ENCODE assay signal across 8 cellular contexts in genomic region chr1:27300341-27301051, GRCh38. TPM values are rescaled to one million over a fixed set of nuclear protein-coding genes. Genes with fewer than 3 reads are reported as not detected.
DNase-seq lines count a peak whose midpoint lies in the region; ATAC-seq and TF ChIP-seq lines count a peak whose summit lies in the region.

No MANE protein-coding gene starts in this region.

- H3K9me3 Mint-ChIP-seq in CD4-positive, alpha-beta T cell = no peaks in the 10 kb centered on the region

- peaks cover 75% of the 10 kb centered on the region for H3K36me3 Mint-ChIP-seq in CD4-positive, alpha-beta T cell (ENCODE audit: low read depth)

- intact Hi-C loops in CD4-positive, alpha-beta T cell (cut with DNase I, micrococcal nuclease) = loop anchor here (1.0 to 5.0 kb wide), 4 partner anchors 88 to 367 kb away; no protein-coding TSS in a partner anchor

- H3K4me3 ChIP-seq in choroid plexus epithelial cell (ENCODE audit: low read depth, low read length) = no peak overlapping the region

- TF ChIP-seq CTCF in CD4-positive, alpha-beta T cell (IDR thresholded peaks at IDR 0.05) = peak; percentile 96
- TF ChIP-seq CTCF in choroid plexus epithelial cell (conservative IDR thresholded peaks at IDR 0.05; ENCODE audit: low read depth, low read length) = peak; percentile 96

- H3K4me3 Mint-ChIP-seq in CD4-positive, alpha-beta T cell = no peak overlapping the region

- H3K4me1 Mint-ChIP-seq in CD4-positive, alpha-beta T cell (ENCODE audit: low read depth) = peaks cover 5% of the 10 kb centered on the region

- ATAC-seq in CD4-positive, alpha-beta T cell (ENCODE audit: poor library complexity) = peak; percentile 96
- ATAC-seq in HG02852 (IDR thresholded peaks at IDR 0.05; ENCODE audit: unreplicated experiment) (peak; percentile 48), left lobe of liver (peak; percentile 91), HG02763 (IDR thresholded peaks at IDR 0.05; ENCODE audit: unreplicated experiment) (no peak)

- no peaks in the 10 kb centered on the region for H3K9me3 ChIP-seq in CD4-positive, alpha-beta T cell (ENCODE audit: control insufficient read depth, low read length)

- DNase-seq in CD4-positive, alpha-beta T cell = peak; percentile 61 to 81 (median 70)
- DNase-seq in NCI-H446 treated with DMSO at 0.1 percent for 48 hours (lab: John Stamatoyannopoulos, UW) = peak; percentile 96
- peak; percentile 82 for DNase-seq in activated CD4-positive, alpha-beta T cell treated with anti-CD3 and anti-CD28 coated beads for 48 hours
- DNase-seq in choroid plexus epithelial cell (ENCODE audit: low read depth) = peak; percentile 99
- DNase-seq in left lobe of liver (ENCODE audit: low spot score) = peak; percentile 79
- DNase-seq in stimulated activated CD4-positive, alpha-beta T cell treated with anti-CD3 and anti-CD28 coated beads, Interleukin-1b, Interleukin-23, amount 100 ng/mL, for 4 hours (ENCODE audit: low read depth in 2 of 2) = peak; percentile 67 to 77

- CTCF ChIA-PET in CD4-positive, alpha-beta T cell (lab: Charles Lee) = interaction anchor here (0.5 to 8.5 kb wide), 32 partner anchors 8 to 369 kb away, joined by 3 to 125 read pairs (median 4); partner anchors contain the start of genes AHDC1, GPR3, MAP3K6 and SLC9A1

- H3K27ac ChIP-seq in CD4-positive, alpha-beta T cell (ENCODE audit: low read depth, low read length) = no peak overlapping the region

- POLR2A ChIA-PET in CD4-positive, alpha-beta T cell (lab: Charles Lee) = interaction anchor here (0.6 to 2.5 kb wide), 7 partner anchors 13 to 306 kb away, joined by 3 to 12 read pairs (median 3); partner anchors contain the start of gene SYTL1

- no peaks in the 10 kb centered on the region for H3K27me3 ChIP-seq in CD4-positive, alpha-beta T cell (ENCODE audit: control insufficient read depth, insufficient read depth, low read length)

- H3K27me3 Mint-ChIP-seq in CD4-positive, alpha-beta T cell = no peaks in the 10 kb centered on the region

- no peak overlapping the region for H3K27ac Mint-ChIP-seq in CD4-positive, alpha-beta T cell

RNA-seq across cellular contexts. Expression of gene TMEM222, which starts 21.5 kb away (rescaled TPM):
- total RNA-seq in CD4-positive, alpha-beta T cell = 10 to 100 TPM; 21.8 to 22.5 TPM
- 19.9 TPM for total RNA-seq in left lobe of liver

RNA-seq across cellular contexts. Expression of gene SYTL1, which starts 41.3 kb away (rescaled TPM):
- total RNA-seq in CD4-positive, alpha-beta T cell = 100 to 1,000 TPM; 135 to 140 TPM
- total RNA-seq in left lobe of liver = 0.81 TPM

Comparison
In these comparisons a context has a peak if more than half of its experiments do, and no peak if none do; other contexts are left out.
1. RNA of gene SYTL1, which starts 41.3 kb away (total RNA-seq): 135 to 140 TPM in CD4-positive, alpha-beta T cell; 0.81 TPM in left lobe of liver (single experiment); every median in the first group is over 10 times any median in the second.
2. Peak in every context shown above with its lines, with median percentiles within 50 percentile points of each other: DNase-seq.